In the genomic region with DNA sequence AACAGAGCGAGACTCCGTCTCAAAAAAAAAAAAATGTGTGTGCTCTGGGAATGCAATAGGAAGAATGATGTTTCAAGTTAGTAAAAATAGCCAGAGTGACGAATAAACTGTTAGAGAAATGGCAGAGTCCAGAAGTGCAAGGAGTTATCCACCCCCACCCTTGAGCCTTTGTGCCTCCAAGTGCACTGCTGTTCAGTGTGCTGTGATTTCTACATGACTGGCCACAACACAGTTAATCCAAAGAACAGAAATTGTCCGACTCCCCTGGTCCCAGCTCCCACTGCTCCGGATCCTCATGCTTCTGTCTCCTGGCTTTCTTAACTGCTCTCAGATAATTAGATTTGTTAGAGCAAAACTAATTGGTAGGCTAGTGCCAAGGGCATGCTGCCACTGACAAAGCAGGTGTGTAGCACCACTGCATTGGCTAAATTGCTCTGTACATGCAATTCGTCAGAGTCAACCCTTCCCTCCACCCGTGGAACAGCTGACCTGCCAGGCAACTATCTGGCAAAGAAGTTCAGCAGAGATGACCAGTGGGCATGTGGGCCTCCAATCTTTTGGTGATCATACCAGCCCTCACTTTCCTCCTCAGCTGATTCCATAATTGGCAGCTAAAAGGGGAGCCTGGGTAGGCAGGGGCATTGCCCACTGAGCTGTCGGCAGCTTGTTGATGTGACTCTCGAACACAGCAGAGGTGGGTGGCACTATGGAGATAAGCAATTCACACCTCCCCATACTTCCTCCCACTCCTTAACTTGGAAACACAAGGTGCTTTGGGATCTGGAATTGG, we compare ENCODE assay signal across 23 cellular contexts. TPM values are rescaled to one million over a fixed set of nuclear protein-coding genes. Genes with fewer than 3 reads are reported as not detected.
A peak's percentile ranks its signal among the peaks of the same experiment; 100 is the strongest.
DNase-seq lines count a peak whose midpoint lies in the region; TF ChIP-seq lines count a peak whose summit lies in the region.
"Had no signal": no experiment of that assay in that cellular context is flagged by ENCODE, and none has a peak within 500 bp of the region (broad histone marks: within the 10 kb centered on the region; RNA-seq: fewer than 3 reads in every experiment).

No MANE protein-coding gene starts in this region.

- POLR2A ChIA-PET in MCF 10A (lab: Yijun Ruan, JAX): interaction anchor here (0.7 kb wide), 1 partner anchor 112 kb away, joined by 3 read pairs; no protein-coding TSS in a partner anchor

- H3K27me3 ChIP-seq in osteoblast (ENCODE audit: insufficient read depth, low read length): no peaks in the 10 kb centered on the region
- H3K27me3 ChIP-seq in mesenchymal stem cell (ENCODE audit: control insufficient read depth in 1 of 2, insufficient read depth in 1 of 2, low read length in 2 of 2): no peaks in the 10 kb centered on the region
- H3K27me3 ChIP-seq: adrenal gland, cardiac muscle cell, dorsolateral prefrontal cortex had no signal

- intact Hi-C loops in MCF 10A (cut with micrococcal nuclease): no loop called here

- peak overlapping the region; percentile 56 for H3K27ac ChIP-seq in epithelial cell of prostate
- H3K27ac ChIP-seq in osteoblast (ENCODE audit: low read depth, low read length): no peak overlapping the region
- H3K27ac ChIP-seq in mesenchymal stem cell (ENCODE audit: low read length, poor library complexity, severe bottlenecking): no peak overlapping the region
- H3K27ac ChIP-seq: adrenal gland, cardiac muscle cell, RWPE1 had no signal

- H2BK15ac ChIP-seq in mesenchymal stem cell (ENCODE audit: low read depth, poor library complexity, severe bottlenecking): no peak overlapping the region

- H3K4me1 Mint-ChIP-seq in MCF 10A (ENCODE audit: insufficient read depth, unreplicated experiment): no peaks in the 10 kb centered on the region

- H3K4me1 ChIP-seq in osteoblast (ENCODE audit: insufficient read depth, low read length) (no peaks in the 10 kb centered on the region), mesenchymal stem cell (ENCODE audit: control insufficient read depth, insufficient read depth, low read depth, low read length) (peaks cover 2% of the 10 kb centered on the region)
- H3K4me1 ChIP-seq: adrenal gland had no signal

- H4K20me1 ChIP-seq in osteoblast (ENCODE audit: insufficient read depth, low read length): no peaks in the 10 kb centered on the region

- no peak overlapping the region for H3K27ac Mint-ChIP-seq in MCF 10A (ENCODE audit: low read depth, unreplicated experiment)
- H3K27ac Mint-ChIP-seq: CD4-positive, CD25-positive, alpha-beta regulatory T cell; naive thymus-derived CD4-positive, alpha-beta T cell had no signal

- no peaks in the 10 kb centered on the region for H3K79me2 ChIP-seq in osteoblast (ENCODE audit: insufficient read depth, low read length)

- peak; percentile 35 for DNase-seq in Ammon's horn (ENCODE audit: low spot score)
- DNase-seq in NCI-H774 (lab: John Stamatoyannopoulos, UW): peak; percentile 65
- DNase-seq in epithelial cell of prostate (ENCODE audit: low read depth, low spot score): no peak
- DNase-seq in osteoblast (ENCODE audit: insufficient read length, low spot score, missing footprints): no peak
- DNase-seq in MV-4-11 (lab: John Stamatoyannopoulos, UW): no peak
- no peak for DNase-seq in mesenchymal stem cell
- no peak for DNase-seq in T-helper 9 cell
- no peak for DNase-seq in MCF 10A (ENCODE audit: unreplicated experiment)
- DNase-seq: activated CD4-positive, alpha-beta T cell treated with anti-CD3 and anti-CD28 coated beads, Interleukin-2, amount 50 U/mL, for 1 hour; activated CD8-positive, alpha-beta memory T cell treated with anti-CD3 and anti-CD28 coated beads, Interleukin-2, amount 50 U/mL, for 48 hours; activated effector memory CD4-positive, alpha-beta T cell treated with Interleukin-2 at 50 U/mL for 16 hours; adrenal gland; CD4-positive, CD25-positive, alpha-beta regulatory T cell; left ventricle myocardium superior; naive thymus-derived CD4-positive, alpha-beta T cell; NCI-H226; stimulated activated CD4-positive, alpha-beta T cell treated with anti-CD3 and anti-CD28 coated beads, Interleukin-4, amount 100 ng/mL, for 1 hour; stimulated activated naive CD8-positive, alpha-beta T cell treated with anti-CD3 and anti-CD28 coated beads, Interleukin-15, amount 100 ng/mL, for 72 hours; SW 1271 had no signal

- H2BK120ac ChIP-seq in mesenchymal stem cell (ENCODE audit: low read depth, low read length): no peak overlapping the region

- TF ChIP-seq CTCF in osteoblast (IDR thresholded peaks at IDR 0.05; ENCODE audit: extremely low read depth, low read depth, low read length): no peak
- TF ChIP-seq CTCF in MCF 10A (IDR thresholded peaks at IDR 0.05; ENCODE audit: unreplicated experiment): no peak

- no peak overlapping the region for H2BK12ac ChIP-seq in mesenchymal stem cell (ENCODE audit: low read length in 2 of 2)

- H4K91ac ChIP-seq in mesenchymal stem cell (ENCODE audit: low read length): no peak overlapping the region

- no peak overlapping the region for H3K18ac ChIP-seq in mesenchymal stem cell (ENCODE audit: low read depth in 1 of 2, low read length in 2 of 2)

- BruUV-seq in MCF 10A (replicated peaks; lab: Mats Ljungman, UMichigan): no TSS peak

- WGBS in mesenchymal stem cell: 83% methylated on average over 9 of the region's 9 CpGs

- H2BK5ac ChIP-seq in mesenchymal stem cell (ENCODE audit: low read depth, low read length, poor library complexity, severe bottlenecking): no peak overlapping the region

- no peak overlapping the region for H3K9ac ChIP-seq in mesenchymal stem cell (ENCODE audit: low read length)

- H3K14ac ChIP-seq in mesenchymal stem cell (ENCODE audit: low read length in 2 of 2): no peak overlapping the region

- H3K4me3 ChIP-seq in osteoblast (ENCODE audit: insufficient read depth, low read length) (no peak overlapping the region), mesenchymal stem cell (ENCODE audit: insufficient read depth in 1 of 2, low read depth in 1 of 2, low read length in 2 of 2) (peak overlapping the region in 1 of 2 experiments; percentile 5)
- H3K4me3 ChIP-seq: adrenal gland, cardiac muscle cell, smooth muscle cell had no signal

- no peaks in the 10 kb centered on the region for H3K9me3 Mint-ChIP-seq in MCF 10A (ENCODE audit: unreplicated experiment)
- H3K9me3 Mint-ChIP-seq: CD4-positive, CD25-positive, alpha-beta regulatory T cell; naive thymus-derived CD4-positive, alpha-beta T cell had no signal

- H3K36me3 Mint-ChIP-seq in MCF 10A (ENCODE audit: insufficient read depth, unreplicated experiment): no peaks in the 10 kb centered on the region
- H3K36me3 Mint-ChIP-seq: CD4-positive, CD25-positive, alpha-beta regulatory T cell; naive thymus-derived CD4-positive, alpha-beta T cell had no signal

- no peak overlapping the region for H3K4me3 Mint-ChIP-seq in MCF 10A (ENCODE audit: unreplicated experiment)
- H3K4me3 Mint-ChIP-seq: CD4-positive, CD25-positive, alpha-beta regulatory T cell; naive thymus-derived CD4-positive, alpha-beta T cell; stimulated activated naive CD8-positive, alpha-beta T cell treated with anti-CD3 and anti-CD28 coated beads, Interleukin-15, amount 100 ng/mL, for 72 hours had no signal

- no peak overlapping the region for H2AK5ac ChIP-seq in mesenchymal stem cell (ENCODE audit: low read length, severe bottlenecking)

- CTCF ChIA-PET in MCF 10A (lab: Yijun Ruan, JAX): no interaction called here

- no peak overlapping the region for H4K8ac ChIP-seq in mesenchymal stem cell (ENCODE audit: low read length)

- H3K36me3 ChIP-seq in osteoblast (ENCODE audit: insufficient read depth, low read length) (no peaks in the 10 kb centered on the region), mesenchymal stem cell (ENCODE audit: control insufficient read depth in 1 of 2, insufficient read depth in 2 of 2, low read depth in 1 of 2, low read length in 2 of 2) (no peaks in the 10 kb centered on the region)
- H3K36me3 ChIP-seq: adrenal gland, cardiac muscle cell had no signal

- H2AFZ ChIP-seq in osteoblast (ENCODE audit: low read length): peak overlapping the region; percentile 10
- H2AFZ ChIP-seq in mesenchymal stem cell (ENCODE audit: low read depth, low read length): no peak overlapping the region

- H3K79me1 ChIP-seq in mesenchymal stem cell (replicated peaks; ENCODE audit: low read length, poor library complexity, severe bottlenecking): no peaks in the 10 kb centered on the region

- no peak overlapping the region for H3K23ac ChIP-seq in mesenchymal stem cell (ENCODE audit: low read length in 2 of 2)

- H3K4me2 ChIP-seq in osteoblast (ENCODE audit: insufficient read depth, low read length): no peak overlapping the region
- no peak overlapping the region for H3K4me2 ChIP-seq in mesenchymal stem cell (ENCODE audit: low read length, poor library complexity, severe bottlenecking)
- H3K4me2 ChIP-seq: smooth muscle cell had no signal

- no peaks in the 10 kb centered on the region for H3K27me3 Mint-ChIP-seq in MCF 10A (ENCODE audit: insufficient read depth, unreplicated experiment)
- H3K27me3 Mint-ChIP-seq: CD4-positive, CD25-positive, alpha-beta regulatory T cell; stimulated activated naive CD8-positive, alpha-beta T cell treated with anti-CD3 and anti-CD28 coated beads, Interleukin-15, amount 100 ng/mL, for 72 hours had no signal

- H3K4ac ChIP-seq in mesenchymal stem cell (ENCODE audit: low read depth in 1 of 2, low read length in 2 of 2): no peak overlapping the region

- no peaks in the 10 kb centered on the region for H3K9me3 ChIP-seq in osteoblast (ENCODE audit: low read depth, low read length)
- no peaks in the 10 kb centered on the region for H3K9me3 ChIP-seq in mesenchymal stem cell (ENCODE audit: control insufficient read depth, low read length)
- H3K9me3 ChIP-seq: adrenal gland had no signal

RNA-seq across cellular contexts. Expression of a gene that starts 18.9 kb away (rescaled TPM):
- 115 and 121 TPM in 2 replicates for total RNA-seq in osteoblast
- polyA plus RNA-seq in mesenchymal stem cell (2013, experiment 1 of 2): 28.1 TPM
- polyA plus RNA-seq in mesenchymal stem cell (2013, experiment 2 of 2): 29.2 TPM
- 53.2 and 64.3 TPM in 2 replicates for total RNA-seq in MCF 10A (2022)

Comparison
In these comparisons a context has a peak if more than half of its experiments do, and no peak if none do; other contexts are left out.
1. DNase-seq: peak in Ammon's horn (single experiment) and NCI-H774 (single experiment); none in epithelial cell of prostate (single experiment), osteoblast (single experiment), MV-4-11 (single experiment), mesenchymal stem cell (single experiment), T-helper 9 cell (single experiment) and MCF 10A (single experiment).